Comparison of ENCODE assay signal across 28 cellular contexts in the genomic region with DNA sequence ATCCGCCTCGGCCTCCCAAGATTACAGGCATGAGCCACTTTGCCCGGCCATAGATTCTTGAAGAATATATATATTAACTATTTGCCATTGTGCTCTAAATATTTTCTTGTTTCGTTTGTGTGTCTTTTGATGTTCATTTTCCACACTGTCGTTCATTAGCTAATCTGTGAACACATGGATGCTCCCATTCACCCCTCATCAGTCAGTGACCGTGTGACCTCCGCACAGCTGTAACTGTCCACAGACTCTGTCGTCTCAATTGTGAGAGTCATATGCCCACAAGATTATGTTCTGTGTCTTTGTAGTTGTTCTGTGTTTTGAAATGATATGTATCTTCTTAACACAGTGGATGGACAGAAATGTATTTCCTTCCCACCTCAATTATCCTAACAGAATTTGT. TPM values are rescaled to one million over a fixed set of nuclear protein-coding genes. Genes with fewer than 3 reads are reported as not detected.
DNase-seq lines count a peak whose midpoint lies in the region; ATAC-seq and TF ChIP-seq lines count a peak whose summit lies in the region.
"Had no signal": no experiment of that assay in that cellular context is flagged by ENCODE, and none has a peak within 500 bp of the region (broad histone marks: within the 10 kb centered on the region; RNA-seq: fewer than 3 reads in every experiment).

No MANE protein-coding gene starts in this region.

- H3K9me3 ChIP-seq in OCI-LY3 (ENCODE audit: insufficient read depth, low read length) (no peaks in the 10 kb centered on the region), muscle layer of colon (ENCODE audit: low read length) (no peaks in the 10 kb centered on the region), spleen (no peaks in the 10 kb centered on the region), HAP-1 (no peaks in the 10 kb centered on the region)
- H3K9me3 ChIP-seq: MG63, suprapubic skin had no signal

- no peaks in the 10 kb centered on the region for H3K9me3 Mint-ChIP-seq in chondrocyte (ENCODE audit: low read depth)
- H3K9me3 Mint-ChIP-seq: activated naive CD4-positive, alpha-beta T cell treated with anti-CD3 and anti-CD28 coated beads, Interleukin-2, amount 10 ng/mL, durations not matched to agents 7 days and 5 days; activated T-cell treated with anti-CD3 and anti-CD28 coated beads, Interleukin-2, amount 50 U/mL, for 4 hours; IgD-negative memory B cell; memory B cell; naive thymus-derived CD4-positive, alpha-beta T cell had no signal

- H3K27ac ChIP-seq in OCI-LY3 (ENCODE audit: low read length) (no peak overlapping the region), muscle layer of colon (ENCODE audit: low read depth, low read length) (peak overlapping the region; percentile 74), spleen (peak overlapping the region in 6 of 8 donors; percentile 24 to 65 (median 52)), caudate nucleus (ENCODE audit: low read depth, low read length) (no peak overlapping the region)
- H3K27ac ChIP-seq: HL-60, suprapubic skin had no signal

- no peak for ATAC-seq in GM18870 (IDR thresholded peaks at IDR 0.05; ENCODE audit: unreplicated experiment)
- ATAC-seq: activated CD4-positive, CD25-positive, alpha-beta regulatory T cell treated with anti-CD3 and anti-CD28 coated beads, Interleukin-2, amount 50 U/mL, for 24 hours; activated CD8-positive, alpha-beta T cell treated with anti-CD3 and anti-CD28 coated beads, Interleukin-2, amount 10 ng/mL, durations not matched to agents 7 days and 5 days; activated T-cell treated with anti-CD3 and anti-CD28 coated beads, Interleukin-2, amount 50 U/mL, for 4 hours; naive thymus-derived CD4-positive, alpha-beta T cell had no signal

- H3K4me3 ChIP-seq in OCI-LY3 (ENCODE audit: low read length) (no peak overlapping the region), muscle layer of colon (ENCODE audit: low read depth in 1 of 2, low read length in 2 of 2) (no peak overlapping the region), spleen (no peak overlapping the region), HAP-1 (no peak overlapping the region)
- H3K4me3 ChIP-seq: MG63, suprapubic skin had no signal

- H4K20me1 ChIP-seq in OCI-LY3 (ENCODE audit: insufficient read depth, low read length), result no peaks in the 10 kb centered on the region

- peaks cover 83% of the 10 kb centered on the region for H3K4me1 Mint-ChIP-seq in chondrocyte (ENCODE audit: low read depth)

- H3K27ac Mint-ChIP-seq in chondrocyte (ENCODE audit: unreplicated experiment), result peak overlapping the region; percentile 89
- H3K27ac Mint-ChIP-seq: activated CD8-positive, alpha-beta T cell treated with anti-CD3 and anti-CD28 coated beads, Interleukin-2, amount 10 ng/mL, durations not matched to agents 7 days and 5 days; activated naive CD4-positive, alpha-beta T cell treated with anti-CD3 and anti-CD28 coated beads, Interleukin-2, amount 10 ng/mL, durations not matched to agents 7 days and 5 days; IgD-negative memory B cell; memory B cell had no signal

- DNase-seq in chondrocyte (ENCODE audit: low spot score) (no peak), spleen (peak; percentile 22), HAP-1 (ENCODE audit: low spot score in 2 of 2) (no peak), caudate nucleus (lab: John Stamatoyannopoulos, UW) (no peak), NCI-H345 treated with DMSO at 0.1 percent for 48 hours (lab: John Stamatoyannopoulos, UW; ENCODE audit: unreplicated experiment) (no peak)
- DNase-seq: activated CD8-positive, alpha-beta T cell treated with anti-CD3 and anti-CD28 coated beads, Interleukin-2, amount 10 ng/mL, durations not matched to agents 7 days and 5 days; activated naive CD4-positive, alpha-beta T cell treated with anti-CD3 and anti-CD28 coated beads, Interleukin-2, amount 10 ng/mL, durations not matched to agents 7 days and 5 days; activated T-cell treated with anti-CD3 and anti-CD28 coated beads, Interleukin-2, amount 50 U/mL, for 4 hours; CD4-positive, CD25-positive, alpha-beta regulatory T cell; DMS 273 treated with DMSO at 0.1 percent for 48 hours; islet precursor cell; MG63; naive thymus-derived CD4-positive, alpha-beta T cell; NCI-H1436 treated with DMSO at 0.1 percent for 48 hours; NCI-H526; SHP77; stimulated activated CD4-positive, alpha-beta T cell treated with anti-CD3 and anti-CD28 coated beads, Interleukin-12 subunit alpha, Interleukin-12 subunit beta, amount 100 ng/mL, for 4 hours; stimulated activated CD8-positive, alpha-beta memory T cell treated with anti-CD3 and anti-CD28 coated beads, Interleukin-4, amount 100 ng/mL, for 48 hours; SW 1271 had no signal

- no peak for TF ChIP-seq CTCF in OCI-LY3 (IDR thresholded peaks at IDR 0.05; ENCODE audit: low read depth, low read length)
- no peak for TF ChIP-seq CTCF in chondrocyte (IDR thresholded peaks at IDR 0.05)
- TF ChIP-seq CTCF in spleen (IDR thresholded peaks at IDR 0.05 in 8 of 11, conservative IDR thresholded peaks at IDR 0.05 in 3 of 11), result no peak

- intact Hi-C loops in spleen (cut with DNase I; ENCODE audit: low total_unique reads), result no loop called here

- no peak overlapping the region for H2AFZ ChIP-seq in OCI-LY3 (ENCODE audit: low read depth, low read length)

- no peak for TF ChIP-seq POLR2A in spleen (IDR thresholded peaks at IDR 0.05)

- H3K9ac ChIP-seq in OCI-LY3 (ENCODE audit: low read length) (no peak overlapping the region), muscle layer of colon (ENCODE audit: low read length) (no peak overlapping the region)

- H3K27me3 ChIP-seq in OCI-LY3 (ENCODE audit: low read depth, low read length) (no peaks in the 10 kb centered on the region), muscle layer of colon (ENCODE audit: control insufficient read depth in 1 of 2, insufficient read depth in 2 of 2, low read length in 2 of 2) (no peaks in the 10 kb centered on the region), spleen (replicated peaks in 1 of 7) (no peaks in the 10 kb centered on the region), HAP-1 (ENCODE audit: low read depth) (no peaks in the 10 kb centered on the region)
- H3K27me3 ChIP-seq: MG63, suprapubic skin had no signal

- H3K36me3 Mint-ChIP-seq in chondrocyte (ENCODE audit: low read depth), result peaks cover 8% of the 10 kb centered on the region
- H3K36me3 Mint-ChIP-seq: CD4-positive, CD25-positive, alpha-beta regulatory T cell; memory B cell had no signal

- no peak overlapping the region for H3K4me3 Mint-ChIP-seq in chondrocyte (ENCODE audit: unreplicated experiment)
- H3K4me3 Mint-ChIP-seq: activated CD8-positive, alpha-beta T cell treated with anti-CD3 and anti-CD28 coated beads, Interleukin-2, amount 10 ng/mL, durations not matched to agents 7 days and 5 days; activated naive CD4-positive, alpha-beta T cell treated with anti-CD3 and anti-CD28 coated beads, Interleukin-2, amount 10 ng/mL, durations not matched to agents 7 days and 5 days; activated T-cell treated with anti-CD3 and anti-CD28 coated beads, Interleukin-2, amount 50 U/mL, for 4 hours; IgD-negative memory B cell; memory B cell; naive thymus-derived CD4-positive, alpha-beta T cell had no signal

- no peaks in the 10 kb centered on the region for H3K36me3 ChIP-seq in OCI-LY3 (replicated peaks; ENCODE audit: low read depth, low read length)
- no peaks in the 10 kb centered on the region for H3K36me3 ChIP-seq in muscle layer of colon (ENCODE audit: insufficient read depth, low read length)
- H3K36me3 ChIP-seq in spleen, result no peaks in the 10 kb centered on the region
- H3K36me3 ChIP-seq in HAP-1 (replicated peaks), result no peaks in the 10 kb centered on the region
- H3K36me3 ChIP-seq: suprapubic skin had no signal

- no peaks in the 10 kb centered on the region; the same call in 1 of the 2 replicates for H3K79me2 ChIP-seq in OCI-LY3 (ENCODE audit: low read length)

- H3K27me3 Mint-ChIP-seq in chondrocyte (ENCODE audit: low read depth), result no peaks in the 10 kb centered on the region
- H3K27me3 Mint-ChIP-seq: activated naive CD4-positive, alpha-beta T cell treated with anti-CD3 and anti-CD28 coated beads, Interleukin-2, amount 10 ng/mL, durations not matched to agents 7 days and 5 days; CD4-positive, CD25-positive, alpha-beta regulatory T cell; IgD-negative memory B cell; memory B cell; naive thymus-derived CD4-positive, alpha-beta T cell had no signal

- H3K4me1 ChIP-seq in OCI-LY3 (ENCODE audit: low read length), result peaks cover 89% of the 10 kb centered on the region
- H3K4me1 ChIP-seq in muscle layer of colon (ENCODE audit: insufficient read depth, low read length), result peaks cover 62% of the 10 kb centered on the region
- H3K4me1 ChIP-seq in spleen, result peaks cover 0 to 5% (median 0%) of the 10 kb centered on the region in 6 donors
- H3K4me1 ChIP-seq in HAP-1, result peaks cover 5% of the 10 kb centered on the region

- in situ Hi-C loops in HAP-1 (cut with MboI; ENCODE audit: low sequenced_read_pairs), result no loop called here

- 0 out of 2 replicates have a peak overlapping the region, but pooled peaks have one; percentile 9 for H3K4me2 ChIP-seq in OCI-LY3 (ENCODE audit: low read length)

- WGBS in spleen, 5 donors, result 83 to 94% (median 88%) methylated on average over 8 of the region's 8 CpGs

RNA-seq across cellular contexts. Expression of a gene that starts 29.6 kb away (rescaled TPM):
- total RNA-seq in chondrocyte (176 to 329 TPM (median 178 TPM) in 3 replicates), spleen (10 to 100 TPM in 2 of 7 donors, 1 to 10 TPM in 5; 4.5 to 11.0 (median 8.2) TPM)
- 10 to 100 TPM; 19.6 to 44.5 (median 24.5) TPM for polyA plus RNA-seq in spleen
- total RNA-seq: CD4-positive, CD25-positive, alpha-beta regulatory T cell; G401 had no signal
- polyA plus RNA-seq: IgD-negative memory B cell had no signal

Comparison
In these comparisons a context has a peak if more than half of its experiments do, and no peak if none do; other contexts are left out.
1. H3K27ac ChIP-seq: peak in muscle layer of colon (single experiment) and spleen (6 of 8); none in OCI-LY3 (single experiment) and caudate nucleus (single experiment).
2. RNA of a gene that starts 29.6 kb away (total RNA-seq): 176 to 329 TPM in chondrocyte; 4.5 to 11.0 TPM in spleen; every median in the first group is over 10 times any median in the second.